22 cellular contexts compared by ENCODE assay signal in genomic region chr2:9085353-9085752, GRCh38.
DNase-seq lines count a peak whose midpoint lies in the region; ATAC-seq, FAIRE-seq and TF ChIP-seq lines count a peak whose summit lies in the region.
"Had no signal": no experiment of that assay in that cellular context is flagged by ENCODE, and none has a peak within 500 bp of the region (broad histone marks: within the 10 kb centered on the region; RNA-seq: fewer than 3 reads in every experiment).

No MANE protein-coding gene starts in this region.

- no peaks in the 10 kb centered on the region for H3K36me3 ChIP-seq in HepG2 (replicated peaks in 1 of 2; ENCODE audit: control insufficient read depth in 1 of 2, insufficient read depth in 2 of 2, low read length in 2 of 2)
- H3K36me3 ChIP-seq: BE2C had no signal

- no peaks in the 10 kb centered on the region for H3K79me2 ChIP-seq in HepG2 (ENCODE audit: insufficient read depth, low read length)

- ATAC-seq in left ventricle myocardium superior: peak; percentile 26
- no peak for ATAC-seq in left cardiac atrium
- no peak for ATAC-seq in GM21360 (IDR thresholded peaks at IDR 0.05; ENCODE audit: unreplicated experiment)
- no peak for ATAC-seq in HepG2

- no peak overlapping the region for H2AFZ ChIP-seq in HepG2 (ENCODE audit: low read length)

- TF ChIP-seq CTCF in fibroblast of villous mesenchyme (IDR thresholded peaks at IDR 0.05; ENCODE audit: insufficient read depth, low read depth, low read length) (no peak), HepG2 (CRISPR knock-in tag; IDR thresholded peaks at IDR 0.05) (no peak)

- H3K9me3 ChIP-seq in HepG2 (ENCODE audit: low read length): 0 out of 2 replicates have a peak, but pooled peaks cover 6% of the 10 kb centered on the region
- H3K9me3 ChIP-seq: BE2C had no signal

- POLR2A ChIA-PET in HepG2 (lab: Yijun Ruan, JAX): no interaction called here

- no peak for FAIRE-seq in HepG2 (lab: Jason Lieb, UNC)
- FAIRE-seq: D721Med, H1, RCC 7860 had no signal

- no peak for TF ChIP-seq POLR2A in HepG2 (IDR thresholded peaks at IDR 0.05; ENCODE audit: insufficient read depth in 1 of 2, low read depth in 2 of 2, low read length in 2 of 2)

- TF ChIP-seq EP300 in HepG2 (IDR thresholded peaks at IDR 0.05; ENCODE audit: low read depth in 2 of 2, low read length in 2 of 2) (no peak), HepG2 (CRISPR knock-in tag; IDR thresholded peaks at IDR 0.05; ENCODE audit: borderline replicate concordance) (no peak)

- no peak overlapping the region for H3K9ac ChIP-seq in HepG2 (ENCODE audit: insufficient read depth, low read depth, low read length)

- H3K27ac ChIP-seq in HepG2 (ENCODE audit: extremely low read length, insufficient read depth, low read length): no peak overlapping the region

- H3K4me3 ChIP-seq in fibroblast of villous mesenchyme (ENCODE audit: low read depth, low read length) (no peak overlapping the region), HepG2 (replicated peaks in 1 of 3; ENCODE audit: insufficient read depth in 1 of 3, low read depth in 2 of 3, low read length in 3 of 3) (no peak overlapping the region)

- BruUV-seq in HepG2 (replicated peaks; lab: Mats Ljungman, UMichigan): no TSS peak

- CTCF ChIA-PET in HepG2 (lab: Yijun Ruan, JAX; ENCODE audit: low intra/inter-chr PET ratio, low total read pairs): no interaction called here

- no peak for DNase-seq in left ventricle myocardium superior
- no peak for DNase-seq in left cardiac atrium
- peak; percentile 64 for DNase-seq in amniotic epithelial cell (ENCODE audit: low read depth)
- DNase-seq in fibroblast of villous mesenchyme (ENCODE audit: low read depth): peak; percentile 32
- DNase-seq in ACHN: no peak
- no peak for DNase-seq in HepG2 (ENCODE audit: low spot score)
- DNase-seq: BE2C, DMS53, EL, GF-D8, KBM-7, MM.1S, NCI-H1048, NCI-H1417 treated with DMSO at 0.1 percent for 48 hours, NCI-H187, NCI-H446, NCI-H526, SW 1271 had no signal

- peaks cover 0 to 3% of the 10 kb centered on the region in 2 experiments; a peak in 1 of 5 replicates for H3K27me3 ChIP-seq in HepG2 (ENCODE audit: control insufficient read depth in 1 of 2, insufficient read depth in 2 of 2, low read length in 2 of 2)
- H3K27me3 ChIP-seq: BE2C had no signal

- no peak for TF ChIP-seq RAD21 in HepG2 (CRISPR knock-in tag; IDR thresholded peaks at IDR 0.05)

- H3K4me2 ChIP-seq in HepG2 (ENCODE audit: low read depth, low read length): no peak overlapping the region

- intact Hi-C loops in left ventricle myocardium superior (cut with micrococcal nuclease) (no loop called here), left cardiac atrium (cut with DNase I) (no loop called here), HepG2 (cut with micrococcal nuclease; ENCODE audit: unreplicated experiment) (no loop called here)

- 4% methylated on average over 2 of the region's 2 CpGs for WGBS in HepG2 (ENCODE audit: low lambda C conversion rate)

- H4K20me1 ChIP-seq in HepG2 (ENCODE audit: insufficient read depth, low read length): no peaks in the 10 kb centered on the region

- peaks cover 11% of the 10 kb centered on the region; the same call in 1 of the 2 replicates for H3K4me1 ChIP-seq in HepG2 (ENCODE audit: insufficient read depth, low read length)
- H3K4me1 ChIP-seq: BE2C had no signal

- in situ Hi-C loops in ACHN (cut with HindIII; ENCODE audit: low pct_ligation_motif_present, low pct_unique_long_range_greater_than_20kb, low sequenced_read_pairs) (no loop called here), HepG2 (cut with HindIII; ENCODE audit: extremely low pct_ligation_motif_present, low pct_unique_long_range_greater_than_20kb) (no loop called here)

TF ChIP-seq in HepG2, 621 proteins besides CTCF, POLR2A, EP300 and RAD21:
- TF ChIP-seq REL (CRISPR knock-in tag; conservative IDR thresholded peaks at IDR 0.05): no peak
- TF ChIP-seq, protein P1, sequence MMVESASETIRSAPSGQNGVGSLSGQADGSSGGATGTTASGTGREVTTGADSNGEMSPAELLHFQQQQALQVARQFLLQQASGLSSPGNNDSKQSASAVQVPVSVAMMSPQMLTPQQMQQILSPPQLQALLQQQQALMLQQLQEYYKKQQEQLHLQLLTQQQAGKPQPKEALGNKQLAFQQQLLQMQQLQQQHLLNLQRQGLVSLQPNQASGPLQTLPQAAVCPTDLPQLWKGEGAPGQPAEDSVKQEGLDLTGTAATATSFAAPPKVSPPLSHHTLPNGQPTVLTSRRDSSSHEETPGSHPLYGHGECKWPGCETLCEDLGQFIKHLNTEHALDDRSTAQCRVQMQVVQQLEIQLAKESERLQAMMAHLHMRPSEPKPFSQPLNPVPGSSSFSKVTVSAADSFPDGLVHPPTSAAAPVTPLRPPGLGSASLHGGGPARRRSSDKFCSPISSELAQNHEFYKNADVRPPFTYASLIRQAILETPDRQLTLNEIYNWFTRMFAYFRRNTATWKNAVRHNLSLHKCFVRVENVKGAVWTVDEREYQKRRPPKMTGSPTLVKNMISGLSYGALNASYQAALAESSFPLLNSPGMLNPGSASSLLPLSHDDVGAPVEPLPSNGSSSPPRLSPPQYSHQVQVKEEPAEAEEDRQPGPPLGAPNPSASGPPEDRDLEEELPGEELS (CRISPR knock-in tag; IDR thresholded peaks at IDR 0.05): no peak

Comparison
In these comparisons a context has a peak if more than half of its experiments do, and no peak if none do; other contexts are left out.
1. DNase-seq: peak in amniotic epithelial cell (single experiment) and fibroblast of villous mesenchyme (single experiment); none in left ventricle myocardium superior (single experiment), left cardiac atrium (single experiment), ACHN (single experiment) and HepG2 (single experiment).